Comparison of ENCODE assay signal across 8 cellular contexts in genomic region chr5:53481354-53481886, GRCh38. TPM values are rescaled to one million over a fixed set of nuclear protein-coding genes. Genes with fewer than 3 reads are reported as not detected.
DNase-seq lines count a peak whose midpoint lies in the region; ATAC-seq and TF ChIP-seq lines count a peak whose summit lies in the region.

No MANE protein-coding gene starts in this region.

- H3K4me1 Mint-ChIP-seq in CD4-positive, alpha-beta T cell (ENCODE audit: low read depth) = peaks cover 46% of the 10 kb centered on the region
- H3K4me1 Mint-ChIP-seq in endodermal cell (peaks cover 24% of the 10 kb centered on the region), neural progenitor cell (peaks cover 15% of the 10 kb centered on the region)

- intact Hi-C loops in CD4-positive, alpha-beta T cell (cut with DNase I, micrococcal nuclease) = loop anchor here (5.0 to 10.0 kb wide), 2 partner anchors 751 to 833 kb away; partner anchors contain the start of gene ARL15 (in 1 of the 2)

- TF ChIP-seq CTCF in CD4-positive, alpha-beta T cell (IDR thresholded peaks at IDR 0.05) = no peak
- TF ChIP-seq CTCF in endodermal cell (conservative IDR thresholded peaks at IDR 0.05) = no peak
- no peak for TF ChIP-seq CTCF in neural progenitor cell (IDR thresholded peaks at IDR 0.05)

- H3F3A ChIP-seq in neural progenitor cell (ENCODE audit: low read depth) = peaks cover 70% of the 10 kb centered on the region

- H3K4me2 ChIP-seq in neural progenitor cell = peak overlapping the region; percentile 88

- peaks cover 10% of the 10 kb centered on the region for H3K36me3 Mint-ChIP-seq in CD4-positive, alpha-beta T cell (ENCODE audit: low read depth)
- H3K36me3 Mint-ChIP-seq in endodermal cell (ENCODE audit: low read depth) (peaks cover 26% of the 10 kb centered on the region), neural progenitor cell (peaks cover 13% of the 10 kb centered on the region)

- H3K27me3 Mint-ChIP-seq in CD4-positive, alpha-beta T cell = peaks cover 71% of the 10 kb centered on the region
- H3K27me3 Mint-ChIP-seq in endodermal cell (ENCODE audit: insufficient read depth) = peaks cover 3% of the 10 kb centered on the region
- H3K27me3 Mint-ChIP-seq in neural progenitor cell (ENCODE audit: insufficient read depth, low read depth) = peaks cover 9% of the 10 kb centered on the region

- H3K4me1 ChIP-seq in endodermal cell (ENCODE audit: control insufficient read depth, insufficient read depth, low read length) (peaks cover 18% of the 10 kb centered on the region), neural progenitor cell (peaks cover 16% of the 10 kb centered on the region)

- H3K4me3 ChIP-seq in endodermal cell (ENCODE audit: low read length) (peak overlapping the region; percentile 99), neural progenitor cell (peak overlapping the region; percentile 75)

- H3K27ac Mint-ChIP-seq in CD4-positive, alpha-beta T cell = peak overlapping the region; percentile 53
- H3K27ac Mint-ChIP-seq in endodermal cell = no peak overlapping the region
- peak overlapping the region; percentile 63 for H3K27ac Mint-ChIP-seq in neural progenitor cell

- ATAC-seq in CD4-positive, alpha-beta T cell (ENCODE audit: poor library complexity) = no peak
- no peak for ATAC-seq in GM21723 (IDR thresholded peaks at IDR 0.05; ENCODE audit: unreplicated experiment)

- H3K9ac ChIP-seq in endodermal cell (ENCODE audit: extremely low read depth, low read length, poor library complexity, severe bottlenecking) (peak overlapping the region; percentile 95), neural progenitor cell (peak overlapping the region; percentile 64)

- H3K27ac ChIP-seq in CD4-positive, alpha-beta T cell (ENCODE audit: low read depth, low read length) = no peak overlapping the region
- H3K27ac ChIP-seq in endodermal cell (ENCODE audit: low read depth, low read length) (peak overlapping the region; percentile 69), neural progenitor cell (no peak overlapping the region)

- peaks cover 56% of the 10 kb centered on the region for H3K79me2 ChIP-seq in neural progenitor cell (ENCODE audit: low read depth)

- DNase-seq in CD4-positive, alpha-beta T cell = no peak
- DNase-seq in M059J (ENCODE audit: low read depth) (peak; percentile 9), endodermal cell (no peak), neural progenitor cell (ENCODE audit: low spot score) (no peak), mucosa of gallbladder (ENCODE audit: low spot score) (no peak), NCI-H1092 treated with DMSO at 0.1 percent for 48 hours (lab: John Stamatoyannopoulos, UW) (no peak), HK-2 (ENCODE audit: unreplicated experiment) (no peak)

- peaks cover 43% of the 10 kb centered on the region for H3K27me3 ChIP-seq in CD4-positive, alpha-beta T cell (ENCODE audit: control insufficient read depth, insufficient read depth, low read length)
- H3K27me3 ChIP-seq in endodermal cell (ENCODE audit: control insufficient read depth, insufficient read depth, low read length, poor library complexity, severe bottlenecking) (no peaks in the 10 kb centered on the region), neural progenitor cell (no peaks in the 10 kb centered on the region)

- WGBS in endodermal cell (ENCODE audit: insufficient coverage in 1 of 2, insufficient read length in 1 of 2), 2 experiments = 0% methylated on average over 3 to 4 of the region's 5 CpGs

- peaks cover 44% of the 10 kb centered on the region for H3K36me3 ChIP-seq in endodermal cell (ENCODE audit: control insufficient read depth, insufficient read depth, low read length)
- H3K36me3 ChIP-seq in neural progenitor cell = peaks cover 13% of the 10 kb centered on the region

- H4K20me1 ChIP-seq in neural progenitor cell (ENCODE audit: low read depth) = peaks cover 8% of the 10 kb centered on the region

- CTCF ChIA-PET in CD4-positive, alpha-beta T cell (lab: Charles Lee) = interaction anchor here (0.7 to 1.3 kb wide), 2 partner anchors 9 to 1189 kb away, joined by 3 read pairs; no protein-coding TSS in a partner anchor

- no peaks in the 10 kb centered on the region for H3K9me3 Mint-ChIP-seq in CD4-positive, alpha-beta T cell
- H3K9me3 Mint-ChIP-seq in endodermal cell = no peaks in the 10 kb centered on the region
- peaks cover 2% of the 10 kb centered on the region for H3K9me3 Mint-ChIP-seq in neural progenitor cell

- POLR2A ChIA-PET in CD4-positive, alpha-beta T cell (lab: Charles Lee) = interaction anchor here (0.6 to 0.8 kb wide), 4 partner anchors 171 to 938 kb away, joined by 3 to 4 read pairs (median 3); no protein-coding TSS in a partner anchor

- H2AFZ ChIP-seq in neural progenitor cell (replicated peaks) = no peak overlapping the region

- no peaks in the 10 kb centered on the region for H3K9me3 ChIP-seq in CD4-positive, alpha-beta T cell (ENCODE audit: control insufficient read depth, low read length)
- H3K9me3 ChIP-seq in endodermal cell (ENCODE audit: control insufficient read depth, low read length) = no peaks in the 10 kb centered on the region
- H3K9me3 ChIP-seq in neural progenitor cell (ENCODE audit: low read depth) = no peaks in the 10 kb centered on the region

- H3K4me3 Mint-ChIP-seq in CD4-positive, alpha-beta T cell = peak overlapping the region; percentile 93
- H3K4me3 Mint-ChIP-seq in endodermal cell = peak overlapping the region; percentile 96
- H3K4me3 Mint-ChIP-seq in neural progenitor cell = peak overlapping the region; percentile 96

RNA-seq across cellular contexts. Expression of gene FST, which starts 1.0 kb away (rescaled TPM):
- under 1 TPM; 0.67 to 0.99 TPM for total RNA-seq in CD4-positive, alpha-beta T cell
- 0.99 and 6.8 TPM in 2 replicates for total RNA-seq in M059J (2014; rRNA removed; shearing (Covaris generic))
- total RNA-seq in endodermal cell (10 to 100 TPM; 63.5 to 91.6 TPM), neural progenitor cell (ENCODE audit: low replicate concordance) (58.7 and 79.4 TPM in 2 replicates), mucosa of gallbladder (3.8 TPM)
- polyA plus RNA-seq in endodermal cell (2013, experiment 1 of 2) = 362 TPM
- polyA plus RNA-seq in endodermal cell (2013, experiment 2 of 2) = 386 TPM
